33 cellular contexts compared by ENCODE assay signal in the genomic region with DNA sequence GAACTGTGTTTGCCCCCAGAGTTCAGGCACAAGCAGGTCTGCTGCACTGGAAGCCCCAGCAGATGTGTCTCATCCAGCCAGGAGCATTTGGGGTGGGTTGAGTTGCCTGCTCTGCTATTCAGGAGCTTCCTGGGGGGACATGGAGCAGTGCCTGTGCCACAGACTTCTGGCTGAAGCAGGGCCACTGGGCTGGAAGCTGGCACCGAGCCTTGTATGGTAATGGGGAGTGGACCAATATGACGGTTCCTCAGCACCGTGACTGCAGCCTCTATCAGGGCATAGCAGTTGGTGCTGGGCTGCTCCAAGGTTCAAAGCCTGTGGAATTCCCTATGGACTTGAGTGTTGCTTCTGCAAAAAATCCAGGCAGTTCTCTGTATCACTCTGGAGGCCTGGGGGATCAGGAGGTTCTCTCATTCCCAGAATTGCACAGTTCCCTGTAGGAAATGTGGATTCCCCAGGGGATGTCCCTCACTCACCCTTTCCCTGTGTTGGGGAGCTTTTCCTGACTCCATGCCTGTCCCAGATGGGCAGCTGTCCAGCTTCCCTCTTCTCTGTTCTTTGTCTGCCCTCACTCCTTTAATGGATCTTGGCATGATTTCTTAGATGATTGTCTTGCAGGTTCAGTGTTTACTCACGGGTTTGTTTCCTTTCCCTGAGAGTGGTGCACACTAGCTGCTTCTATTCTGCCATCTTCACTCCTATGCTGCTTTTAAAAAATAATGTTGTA. TPM values are rescaled to one million over a fixed set of nuclear protein-coding genes. Genes with fewer than 3 reads are reported as not detected.
"Had no signal": no experiment of that assay in that cellular context is flagged by ENCODE, and none has a peak within 500 bp of the region (broad histone marks: within the 10 kb centered on the region; RNA-seq: fewer than 3 reads in every experiment).

No MANE protein-coding gene starts in this region.

- H3K4me3 ChIP-seq: SK-N-MC had no signal

- H3K27me3 ChIP-seq: brain microvascular endothelial cell had no signal

- H3K36me3 ChIP-seq: brain microvascular endothelial cell had no signal

- H3K27ac ChIP-seq: brain microvascular endothelial cell, SK-N-MC had no signal

- ATAC-seq: activated CD8-positive, alpha-beta T cell treated with anti-CD3 and anti-CD28 coated beads for 36 hours; activated T-cell treated with anti-CD3 and anti-CD28 coated beads, Interleukin-2, amount 50 U/mL, for 72 hours; activated T-helper 17 cell treated with anti-CD3 and anti-CD28 coated beads, Interleukin-2, amount 50 U/mL, for 72 hours had no signal

- DNase-seq: activated CD4-positive, alpha-beta T cell treated with anti-CD3 and anti-CD28 coated beads, Interleukin-2, amount 10 ng/mL, durations not matched to agents 24 days and 14 days; activated CD4-positive, alpha-beta T cell treated with anti-CD3 and anti-CD28 coated beads, Interleukin-2, amount 50 U/mL, for 4 hours; activated CD8-positive, alpha-beta T cell treated with anti-CD3 and anti-CD28 coated beads for 36 hours; activated effector memory CD4-positive, alpha-beta T cell treated with anti-CD3 and anti-CD28 coated beads, Interleukin-2, amount 50 U/mL, for 16 hours; activated naive CD4-positive, alpha-beta T cell; activated naive CD4-positive, alpha-beta T cell treated with anti-CD3 and anti-CD28 coated beads, Interleukin-2, amount 50 U/mL, for 16 hours; activated naive CD8-positive, alpha-beta T cell treated with anti-CD3 and anti-CD28 coated beads for 36 hours; activated T-cell treated with anti-CD3 and anti-CD28 coated beads, Interleukin-2, amount 50 U/mL, for 1 hour; activated T-cell treated with anti-CD3 and anti-CD28 coated beads, Interleukin-2, amount 50 U/mL, for 72 hours; amniotic stem cell; aorta; brain microvascular endothelial cell; central memory CD4-positive, alpha-beta T cell; Kasumi-1; MM.1S; MV-4-11; NCI-H1105; NCI-H1417 treated with DMSO at 0.1 percent for 48 hours; NCI-H187 treated with DMSO at 0.1 percent for 48 hours; NCI-H2081; NCI-H2171 treated with DMSO at 0.1 percent for 48 hours; NCI-H2227 treated with DMSO at 0.1 percent for 48 hours; NCI-H510A treated with DMSO at 0.1 percent for 48 hours; NCI-H526 treated with DMSO at 0.1 percent for 48 hours; NCI-H82; NK-92 treated with Interleukin-12 subunit alpha and Interleukin-12 subunit beta, amount 100 ng/mL, for 24 hours; Right ventricle myocardium superior; T1000 had no signal

RNA-seq across cellular contexts. Expression of gene THSD7B, which starts 37.2 kb away (rescaled TPM):
- total RNA-seq: activated CD4-positive, alpha-beta T cell treated with anti-CD3 and anti-CD28 coated beads, Interleukin-2, amount 10 ng/mL, durations not matched to agents 24 days and 14 days; activated CD8-positive, alpha-beta memory T cell treated with anti-CD3 and anti-CD28 coated beads for 36 hours; activated CD8-positive, alpha-beta T cell treated with anti-CD3 and anti-CD28 coated beads for 36 hours; activated naive CD8-positive, alpha-beta T cell treated with anti-CD3 and anti-CD28 coated beads for 36 hours; T-helper 1 cell treated with Interleukin-12 subunit alpha and Interleukin-12 subunit beta and Interleukin-4 antibody, amounts not matched to agents 30 ng/mL and 1 ng/mL, for 36 hours; T-helper 2 cell treated with Interferon-gamma antibody and Interleukin-4, amounts not matched to agents 100 ng/mL and 5 ng/mL, for 36 hours had no signal
